ENCODE assay signal across 11 cellular contexts in genomic region chr19:49200238-49200862, GRCh38. TPM values are rescaled to one million over a fixed set of nuclear protein-coding genes. Genes with fewer than 3 reads are reported as not detected.
DNase-seq lines count a peak whose midpoint lies in the region; ATAC-seq and TF ChIP-seq lines count a peak whose summit lies in the region.
"Had no signal": no experiment of that assay in that cellular context is flagged by ENCODE, and none has a peak within 500 bp of the region (broad histone marks: within the 10 kb centered on the region; RNA-seq: fewer than 3 reads in every experiment).

No MANE protein-coding gene starts in this region.

- no peaks in the 10 kb centered on the region for H3K4me1 Mint-ChIP-seq in MCF 10A (ENCODE audit: insufficient read depth, unreplicated experiment)

- 82% methylated on average over 19 of the region's 29 CpGs for WGBS in mammary epithelial cell (ENCODE audit: low coverage, missing lambda C conversion rate)
- 88 to 89% methylated on average over 29 of the region's 29 CpGs for WGBS in body of pancreas, 2 donors

- H3K27me3 Mint-ChIP-seq in MCF 10A (ENCODE audit: insufficient read depth, unreplicated experiment), result no peaks in the 10 kb centered on the region

- no peak for TF ChIP-seq POLR2A in body of pancreas (IDR thresholded peaks at IDR 0.05)

- CTCF ChIA-PET in MCF 10A (lab: Yijun Ruan, JAX) (interaction anchor here (0.6 to 2.6 kb wide), 6 partner anchors 8 to 105 kb away, joined by 3 to 25 read pairs (median 8); partner anchors contain the start of gene TRPM4), mammary epithelial cell (lab: Charles Lee; ENCODE audit: low non-redundant PET) (no interaction called here)

- dilution Hi-C loops in mammary epithelial cell (cut with HindIII; ENCODE audit: low sequenced_read_pairs), result no loop called here

- H3K27ac ChIP-seq in mammary epithelial cell (ENCODE audit: insufficient read depth, low read depth, low read length) (no peak overlapping the region), body of pancreas (no peak overlapping the region)
- H3K27ac ChIP-seq: pancreas had no signal

- no peaks in the 10 kb centered on the region for H4K20me1 ChIP-seq in mammary epithelial cell (ENCODE audit: insufficient read depth, low read length)

- H3K27me3 ChIP-seq in mammary epithelial cell (ENCODE audit: insufficient read depth, low read length) (no peaks in the 10 kb centered on the region), body of pancreas (no peaks in the 10 kb centered on the region), MG63 (no peaks in the 10 kb centered on the region)
- H3K27me3 ChIP-seq: pancreas had no signal

- no TSS peak for BruUV-seq in MCF 10A (replicated peaks; lab: Mats Ljungman, UMichigan)
- BruUV-seq in mammary epithelial cell (replicated peaks; lab: Mats Ljungman, UMichigan), result no TSS peak

- DNase-seq in MCF 10A (ENCODE audit: unreplicated experiment) (peak; percentile 24), mammary epithelial cell (no peak), NOMO-1 treated with DMSO at 0.1 percent for 48 hours (lab: John Stamatoyannopoulos, UW; ENCODE audit: unreplicated experiment) (peak; percentile 66), body of pancreas (no peak), MG63 (no peak), ureter (ENCODE audit: low spot score) (no peak)
- DNase-seq in stimulated activated CD8-positive, alpha-beta memory T cell treated with anti-CD3 and anti-CD28 coated beads, Interleukin-4, amount 100 ng/mL, for 48 hours, result peak; percentile 64
- DNase-seq in activated effector memory CD4-positive, alpha-beta T cell treated with Interleukin-2 at 50 U/mL for 16 hours, result no peak
- DNase-seq: NCI-H1436 treated with DMSO at 0.1 percent for 48 hours had no signal

- H3K9me3 Mint-ChIP-seq in MCF 10A (ENCODE audit: unreplicated experiment), result no peaks in the 10 kb centered on the region

- H3K9ac ChIP-seq in mammary epithelial cell (ENCODE audit: insufficient read depth, low read length), result no peak overlapping the region

- H3K27ac Mint-ChIP-seq in MCF 10A (ENCODE audit: low read depth, unreplicated experiment), result no peak overlapping the region

- TF ChIP-seq CTCF in MCF 10A (IDR thresholded peaks at IDR 0.05; ENCODE audit: unreplicated experiment), result no peak
- no peak for TF ChIP-seq CTCF in mammary epithelial cell (conservative IDR thresholded peaks at IDR 0.05 in 1 of 2, IDR thresholded peaks at IDR 0.05 in 1 of 2; ENCODE audit: extremely low read depth in 1 of 2, insufficient read depth in 1 of 2, low read depth in 1 of 2, low read length in 2 of 2)
- no peak for TF ChIP-seq CTCF in body of pancreas (IDR thresholded peaks at IDR 0.05)

- H3K4me3 ChIP-seq in mammary epithelial cell (replicated peaks in 1 of 3; ENCODE audit: insufficient read depth in 1 of 3, low read depth in 2 of 3, low read length in 3 of 3), result no peak overlapping the region
- H3K4me3 ChIP-seq in body of pancreas, result no peak overlapping the region
- H3K4me3 ChIP-seq in MG63, result no peak overlapping the region
- H3K4me3 ChIP-seq: pancreas had no signal

- POLR2A ChIA-PET in MCF 10A (lab: Yijun Ruan, JAX), result interaction anchor here (0.6 to 0.7 kb wide), 3 partner anchors 25 to 296 kb away, joined by 3 to 4 read pairs (median 3); partner anchors contain the start of gene RPS11

- H3K79me2 ChIP-seq in mammary epithelial cell (ENCODE audit: insufficient read depth, low read length), result no peaks in the 10 kb centered on the region

- H2AFZ ChIP-seq in mammary epithelial cell (ENCODE audit: low read depth, low read length), result no peak overlapping the region

- no peak overlapping the region for H3K4me2 ChIP-seq in mammary epithelial cell (ENCODE audit: insufficient read depth, low read depth, low read length)

- intact Hi-C loops in MCF 10A (cut with micrococcal nuclease) (loop anchor here (5.0 to 10.0 kb wide), 2 partner anchors 203 to 416 kb away; no protein-coding TSS in a partner anchor), mammary epithelial cell (cut with micrococcal nuclease) (no loop called here), body of pancreas (cut with DNase I) (loop anchor here (5.0 kb wide), 1 partner anchor 103 kb away; no protein-coding TSS in a partner anchor)

- H3K4me1 ChIP-seq in mammary epithelial cell (ENCODE audit: insufficient read depth, low read length), result peaks cover 25% of the 10 kb centered on the region
- no peaks in the 10 kb centered on the region for H3K4me1 ChIP-seq in body of pancreas
- H3K4me1 ChIP-seq: pancreas had no signal

- ATAC-seq in body of pancreas, result peak; percentile 30

- H3K9me3 ChIP-seq in mammary epithelial cell (replicated peaks; ENCODE audit: insufficient read depth, low read length) (no peaks in the 10 kb centered on the region), body of pancreas (no peaks in the 10 kb centered on the region), MG63 (no peaks in the 10 kb centered on the region)
- H3K9me3 ChIP-seq: pancreas had no signal

- H3K4me3 Mint-ChIP-seq in MCF 10A (ENCODE audit: unreplicated experiment), result no peak overlapping the region

- peaks cover 29% of the 10 kb centered on the region for H3K36me3 Mint-ChIP-seq in MCF 10A (ENCODE audit: insufficient read depth, unreplicated experiment)

- H3K36me3 ChIP-seq in mammary epithelial cell (ENCODE audit: insufficient read depth, low read length) (peaks cover 11% of the 10 kb centered on the region), body of pancreas (replicated peaks in 1 of 2; ENCODE audit: insufficient read depth in 1 of 2, low read depth in 2 of 2) (no peaks in the 10 kb centered on the region), MG63 (peaks cover 34% of the 10 kb centered on the region)

- in situ Hi-C loops in mammary epithelial cell (cut with MboI; ENCODE audit: low sequenced_read_pairs in 2 of 2), result loop anchor here (10.0 to 25.0 kb wide), 3 partner anchors 46 to 413 kb away; partner anchors contain the start of genes HRC (in 1 of the 2) and TRPM4 (in 1 of the 2)

RNA-seq across cellular contexts. Expression of gene TRPM4, which starts 42.8 kb away (rescaled TPM):
- total RNA-seq in MCF 10A (2022), result 21.2 and 21.4 TPM in 2 replicates
- 10 to 100 TPM; 32.7 to 61.8 TPM for total RNA-seq in mammary epithelial cell
- 12.6 TPM for polyA plus RNA-seq in mammary epithelial cell
- 32.3 TPM for polyA minus RNA-seq in mammary epithelial cell
- total RNA-seq in body of pancreas, result 10 to 100 TPM; 15.8 to 28.0 TPM
- total RNA-seq in MG63 (2014; rRNA removed; shearing (Covaris generic); ENCODE audit: low replicate concordance), result 7.9 and 8.4 TPM in 2 replicates
- total RNA-seq in ureter, result 110 TPM

RNA-seq across cellular contexts. Expression of gene HRC, which starts 45.2 kb away (rescaled TPM):
- total RNA-seq in MCF 10A (2022) (not detected in 2 replicates), mammary epithelial cell (not detected), body of pancreas (1 to 10 TPM; 2.1 to 4.3 TPM), ureter (5.1 TPM)
- polyA plus RNA-seq in mammary epithelial cell, result not detected
- not detected for polyA minus RNA-seq in mammary epithelial cell
- total RNA-seq in MG63 (2014; rRNA removed; shearing (Covaris generic); ENCODE audit: low replicate concordance), result not detected in 2 replicates
- polyA plus RNA-seq: CD14-positive monocyte had no signal

Comparison
In these comparisons a context has a peak if more than half of its experiments do, and no peak if none do; other contexts are left out.
1. DNase-seq: peak in MCF 10A (single experiment), NOMO-1 treated with DMSO at 0.1 percent for 48 hours (single experiment) and stimulated activated CD8-positive, alpha-beta memory T cell treated with anti-CD3 and anti-CD28 coated beads, Interleukin-4, amount 100 ng/mL, for 48 hours (single experiment); none in mammary epithelial cell (single experiment), body of pancreas (0 of 4), MG63 (single experiment), activated effector memory CD4-positive, alpha-beta T cell treated with Interleukin-2 at 50 U/mL for 16 hours (single experiment) and ureter (single experiment).